In the genomic region with DNA sequence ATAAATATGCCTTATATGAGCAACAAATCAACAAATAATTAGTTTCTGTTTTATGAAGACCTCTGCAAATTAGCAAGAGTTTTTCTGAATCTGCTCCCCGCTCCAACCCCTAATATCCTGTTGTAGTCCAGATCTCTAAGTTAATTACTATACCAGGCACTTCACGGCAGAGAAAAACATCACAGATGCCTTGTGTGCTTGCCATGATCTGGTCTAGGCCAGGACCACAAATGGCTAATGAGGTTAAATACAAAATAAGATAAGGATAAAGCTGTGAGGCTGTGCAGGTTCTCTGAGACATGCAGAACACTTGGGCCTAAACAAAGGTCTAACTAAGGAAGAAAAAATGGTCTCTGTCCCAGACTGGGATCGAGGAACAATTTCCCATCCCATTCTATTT, we compare ENCODE assay signal across 1 cellular context.
TF ChIP-seq lines count a peak whose summit lies in the region.

No MANE protein-coding gene starts in this region.

TF ChIP-seq in SK-N-SH treated with all-trans-retinoic acid at 6 μM for 48 hours, 23 proteins besides CTCF, POLR2A, EP300 and RAD21 (continued from another document):
- TF ChIP-seq PPARA (CRISPR knock-in tag; IDR thresholded peaks at IDR 0.05; ENCODE audit: borderline replicate concordance), result no peak
- TF ChIP-seq, protein P1, sequence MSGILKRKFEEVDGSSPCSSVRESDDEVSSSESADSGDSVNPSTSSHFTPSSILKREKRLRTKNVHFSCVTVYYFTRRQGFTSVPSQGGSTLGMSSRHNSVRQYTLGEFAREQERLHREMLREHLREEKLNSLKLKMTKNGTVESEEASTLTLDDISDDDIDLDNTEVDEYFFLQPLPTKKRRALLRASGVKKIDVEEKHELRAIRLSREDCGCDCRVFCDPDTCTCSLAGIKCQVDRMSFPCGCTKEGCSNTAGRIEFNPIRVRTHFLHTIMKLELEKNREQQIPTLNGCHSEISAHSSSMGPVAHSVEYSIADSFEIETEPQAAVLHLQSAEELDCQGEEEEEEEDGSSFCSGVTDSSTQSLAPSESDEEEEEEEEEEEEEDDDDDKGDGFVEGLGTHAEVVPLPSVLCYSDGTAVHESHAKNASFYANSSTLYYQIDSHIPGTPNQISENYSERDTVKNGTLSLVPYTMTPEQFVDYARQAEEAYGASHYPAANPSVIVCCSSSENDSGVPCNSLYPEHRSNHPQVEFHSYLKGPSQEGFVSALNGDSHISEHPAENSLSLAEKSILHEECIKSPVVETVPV (CRISPR knock-in tag; IDR thresholded peaks at IDR 0.05), result peak; percentile 83; the same call in 1 of the 2 replicates
- no peak for TF ChIP-seq CSDC2 (CRISPR knock-in tag; IDR thresholded peaks at IDR 0.05)
- TF ChIP-seq ZNF70 (CRISPR knock-in tag; IDR thresholded peaks at IDR 0.05), result peak; percentile 90
- peak; percentile 92; the same call in 1 of the 2 replicates for TF ChIP-seq GLIS3 (CRISPR knock-in tag; IDR thresholded peaks at IDR 0.05)
- TF ChIP-seq, protein P2, sequence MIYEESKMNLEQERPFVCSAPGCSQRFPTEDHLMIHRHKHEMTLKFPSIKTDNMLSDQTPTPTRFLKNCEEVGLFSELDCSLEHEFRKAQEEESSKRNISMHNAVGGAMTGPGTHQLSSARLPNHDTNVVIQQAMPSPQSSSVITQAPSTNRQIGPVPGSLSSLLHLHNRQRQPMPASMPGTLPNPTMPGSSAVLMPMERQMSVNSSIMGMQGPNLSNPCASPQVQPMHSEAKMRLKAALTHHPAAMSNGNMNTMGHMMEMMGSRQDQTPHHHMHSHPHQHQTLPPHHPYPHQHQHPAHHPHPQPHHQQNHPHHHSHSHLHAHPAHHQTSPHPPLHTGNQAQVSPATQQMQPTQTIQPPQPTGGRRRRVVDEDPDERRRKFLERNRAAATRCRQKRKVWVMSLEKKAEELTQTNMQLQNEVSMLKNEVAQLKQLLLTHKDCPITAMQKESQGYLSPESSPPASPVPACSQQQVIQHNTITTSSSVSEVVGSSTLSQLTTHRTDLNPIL (CRISPR knock-in tag; IDR thresholded peaks at IDR 0.05; ENCODE audit: low read depth), result no peak
- no peak for TF ChIP-seq RARB (CRISPR knock-in tag; IDR thresholded peaks at IDR 0.05)
- no peak for TF ChIP-seq TOX (CRISPR knock-in tag; IDR thresholded peaks at IDR 0.05; ENCODE audit: borderline replicate concordance)
- TF ChIP-seq ZFP30 (CRISPR knock-in tag; IDR thresholded peaks at IDR 0.05), result no peak
